ENCODE assay signal across 1 cellular context in genomic region chr11:121535122-121535796, GRCh38.
TF ChIP-seq lines count a peak whose summit lies in the region.

No MANE protein-coding gene starts in this region.

TF ChIP-seq in WTC11, 78 proteins besides CTCF, POLR2A, EP300 and RAD21 (continued from another document):
- TF ChIP-seq AFF4 (CRISPR knock-in tag; IDR thresholded peaks at IDR 0.05; ENCODE audit: borderline replicate concordance) (no peak), ZNF138 (CRISPR knock-in tag; conservative IDR thresholded peaks at IDR 0.05) (no peak)
